In genomic region chr19:5480427-5480836, GRCh38 we compare ENCODE assay signal across 10 cellular contexts. TPM values are rescaled to one million over a fixed set of nuclear protein-coding genes. Genes with fewer than 3 reads are reported as not detected.
DNase-seq lines count a peak whose midpoint lies in the region; ATAC-seq and TF ChIP-seq lines count a peak whose summit lies in the region.
"Had no signal": no experiment of that assay in that cellular context is flagged by ENCODE, and none has a peak within 500 bp of the region (broad histone marks: within the 10 kb centered on the region; RNA-seq: fewer than 3 reads in every experiment).

No MANE protein-coding gene starts in this region.

- CTCF ChIA-PET in CD4-positive, alpha-beta T cell (lab: Charles Lee) = no interaction called here

- peaks cover 10% of the 10 kb centered on the region for H3K9me3 ChIP-seq in CD4-positive, alpha-beta T cell (ENCODE audit: control insufficient read depth, low read length)

- peak; percentile 43 for TF ChIP-seq CTCF in CD4-positive, alpha-beta T cell (IDR thresholded peaks at IDR 0.05)
- TF ChIP-seq CTCF in HFF-Myc (IDR thresholded peaks at IDR 0.05; ENCODE audit: low read depth, low read length, missing control alignments) (peak; percentile 58), foreskin keratinocyte (conservative IDR thresholded peaks at IDR 0.05) (peak; percentile 70)

- peak in 8 of 10 experiments; percentile 5 to 39 (median 14) for DNase-seq in CD4-positive, alpha-beta T cell
- DNase-seq in HFF-Myc (ENCODE audit: extremely low read depth, low read depth) (no peak), foreskin keratinocyte (no peak), MV-4-11 (lab: John Stamatoyannopoulos, UW) (no peak), NCI-H2029 treated with DMSO at 0.1 percent for 48 hours (lab: John Stamatoyannopoulos, UW) (no peak)
- peak; percentile 43 to 59 for DNase-seq in activated CD4-positive, alpha-beta T cell treated with anti-CD3 and anti-CD28 coated beads, Interleukin-2, amount 50 U/mL, for 48 hours
- DNase-seq in stimulated activated CD8-positive, alpha-beta memory T cell treated with anti-CD3 and anti-CD28 coated beads, Interleukin-4, amount 100 ng/mL, for 24 hours (ENCODE audit: low read depth) = peak; percentile 13

- intact Hi-C loops in CD4-positive, alpha-beta T cell (cut with DNase I, micrococcal nuclease) = loop anchor here (1.0 to 2.0 kb wide), 2 partner anchors 432 kb away; no protein-coding TSS in a partner anchor

- ATAC-seq in CD4-positive, alpha-beta T cell (ENCODE audit: poor library complexity) = no peak
- ATAC-seq in foreskin keratinocyte = no peak
- ATAC-seq in HG03432 (IDR thresholded peaks at IDR 0.05; ENCODE audit: unreplicated experiment) = no peak

- no peak overlapping the region for H3K27ac ChIP-seq in CD4-positive, alpha-beta T cell (ENCODE audit: low read depth, low read length)
- no peak overlapping the region for H3K27ac ChIP-seq in foreskin keratinocyte

- no peak overlapping the region for H3K27ac Mint-ChIP-seq in CD4-positive, alpha-beta T cell

- H3K4me3 ChIP-seq in HFF-Myc (replicated peaks; ENCODE audit: low read depth, low read length) = no peak overlapping the region

- no peaks in the 10 kb centered on the region for H3K36me3 Mint-ChIP-seq in CD4-positive, alpha-beta T cell (ENCODE audit: low read depth)

- no peaks in the 10 kb centered on the region for H3K4me1 ChIP-seq in foreskin keratinocyte

- H3K4me1 Mint-ChIP-seq in CD4-positive, alpha-beta T cell (ENCODE audit: low read depth) = no peaks in the 10 kb centered on the region

- POLR2A ChIA-PET in CD4-positive, alpha-beta T cell (lab: Charles Lee) = no interaction called here

- H3K27me3 ChIP-seq in CD4-positive, alpha-beta T cell (ENCODE audit: control insufficient read depth, insufficient read depth, low read length) = peaks cover 25% of the 10 kb centered on the region
- peaks cover 55% of the 10 kb centered on the region for H3K27me3 ChIP-seq in foreskin keratinocyte

- peaks cover 72% of the 10 kb centered on the region for H3K27me3 Mint-ChIP-seq in CD4-positive, alpha-beta T cell

- H3K9me3 Mint-ChIP-seq in CD4-positive, alpha-beta T cell = no peaks in the 10 kb centered on the region

- H3K4me3 Mint-ChIP-seq in CD4-positive, alpha-beta T cell = no peak overlapping the region

RNA-seq across cellular contexts. Expression of gene ZNRF4, which starts 25.2 kb away (rescaled TPM):
- total RNA-seq in CD4-positive, alpha-beta T cell = not detected
- total RNA-seq in foreskin keratinocyte = not detected in 2 replicates
- not detected in 2 replicates for polyA plus RNA-seq in foreskin keratinocyte
- total RNA-seq: glomerular endothelial cell, HT1080 had no signal

Comparison
In these comparisons a context has a peak if more than half of its experiments do, and no peak if none do; other contexts are left out.
1. DNase-seq: peak in CD4-positive, alpha-beta T cell (8 of 10), activated CD4-positive, alpha-beta T cell treated with anti-CD3 and anti-CD28 coated beads, Interleukin-2, amount 50 U/mL, for 48 hours (2 of 2) and stimulated activated CD8-positive, alpha-beta memory T cell treated with anti-CD3 and anti-CD28 coated beads, Interleukin-4, amount 100 ng/mL, for 24 hours (single experiment); none in HFF-Myc (single experiment), foreskin keratinocyte (0 of 2), MV-4-11 (single experiment) and NCI-H2029 treated with DMSO at 0.1 percent for 48 hours (single experiment).
2. Peak in every context shown above with its lines, with median percentiles within 50 percentile points of each other: CTCF ChIP-seq.